In the genomic region with DNA sequence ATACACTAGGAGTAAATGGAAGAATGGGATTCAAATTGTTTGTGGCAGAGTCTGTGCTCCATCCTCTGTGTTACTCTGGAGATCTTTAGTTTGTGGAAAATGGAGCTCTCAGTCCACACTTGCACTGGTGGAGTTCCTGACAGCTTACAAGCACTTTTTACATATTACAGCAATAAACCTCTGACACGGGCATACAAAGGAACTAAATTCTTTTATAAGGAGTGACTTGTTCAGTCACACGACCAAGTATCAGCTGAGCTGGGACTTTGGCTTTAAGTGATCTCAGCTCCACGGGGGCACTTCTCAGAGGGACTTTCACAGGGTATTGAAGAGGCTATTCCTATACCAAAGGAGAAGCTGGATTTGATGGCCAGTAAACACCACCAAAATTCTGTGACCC, we compare ENCODE assay signal across 16 cellular contexts.
DNase-seq lines count a peak whose midpoint lies in the region; ATAC-seq, FAIRE-seq and TF ChIP-seq lines count a peak whose summit lies in the region.
"Had no signal": no experiment of that assay in that cellular context is flagged by ENCODE, and none has a peak within 500 bp of the region (broad histone marks: within the 10 kb centered on the region; RNA-seq: fewer than 3 reads in every experiment).

No MANE protein-coding gene starts in this region.

- POLR2A ChIA-PET in Panc1 (lab: Charles Lee): interaction anchor here (0.6 kb wide), 1 partner anchor 120 kb away, joined by 4 read pairs; no protein-coding TSS in a partner anchor

- TF ChIP-seq CTCF in Panc1 (IDR thresholded peaks at IDR 0.05) (no peak), hepatocyte (IDR thresholded peaks at IDR 0.05; ENCODE audit: poor library complexity) (no peak), retinal pigment epithelial cell (conservative IDR thresholded peaks at IDR 0.05; ENCODE audit: low read depth, low read length) (no peak), breast epithelium (IDR thresholded peaks at IDR 0.05) (no peak)

- H3K4me1 ChIP-seq in Panc1 (ENCODE audit: control insufficient read depth, insufficient read depth, low read length) (no peaks in the 10 kb centered on the region), hepatocyte (ENCODE audit: insufficient read depth) (peaks cover 13% of the 10 kb centered on the region), breast epithelium (no peaks in the 10 kb centered on the region)
- H3K4me1 ChIP-seq: testis had no signal

- peak; percentile 48; the same call in 1 of the 2 replicates for ATAC-seq in Panc1
- no peak for ATAC-seq in activated naive CD4-positive, alpha-beta T cell treated with anti-CD3 and anti-CD28 coated beads, Interleukin-2, amount 50 U/mL, for 72 hours
- ATAC-seq: left lobe of liver had no signal

- H3K9me2 ChIP-seq in hepatocyte (replicated peaks; ENCODE audit: insufficient read depth): no peaks in the 10 kb centered on the region

- DNase-seq in DMS53 (lab: John Stamatoyannopoulos, UW) (peak; percentile 57), DMS53 treated with DMSO at 0.1 percent for 48 hours (lab: John Stamatoyannopoulos, UW; ENCODE audit: unreplicated experiment) (no peak), Panc1 (ENCODE audit: low read depth, low spot score) (no peak), hepatocyte (ENCODE audit: low spot score) (peak; percentile 67), retinal pigment epithelial cell (ENCODE audit: low read depth) (peak; percentile 41), breast epithelium (ENCODE audit: low spot score in 2 of 2) (no peak), GM12891 (ENCODE audit: insufficient read length, low spot score) (no peak)
- DNase-seq in activated naive CD4-positive, alpha-beta T cell treated with anti-CD3 and anti-CD28 coated beads, Interleukin-2, amount 50 U/mL, for 72 hours (ENCODE audit: low spot score in 2 of 2): no peak
- DNase-seq: 8988T; activated CD4-positive, alpha-beta T cell treated with anti-CD3 and anti-CD28 coated beads for 4 hours; activated naive CD4-positive, alpha-beta T cell treated with Interleukin-2 at 50 U/mL for 16 hours; effector CD4-positive, alpha-beta T cell; stimulated activated CD4-positive, alpha-beta T cell treated with anti-CD3 and anti-CD28 coated beads, Interleukin-2, amount 100 ng/mL, for 24 hours; testis had no signal

- H3K4me3 ChIP-seq in Panc1 (ENCODE audit: low read depth in 2 of 2, low read length in 2 of 2) (no peak overlapping the region), hepatocyte (no peak overlapping the region), retinal pigment epithelial cell (ENCODE audit: low read length) (no peak overlapping the region), breast epithelium (no peak overlapping the region)
- H3K4me3 ChIP-seq: testis had no signal

- H3K36me3 ChIP-seq in Panc1 (ENCODE audit: control insufficient read depth, insufficient read depth, low read length) (no peaks in the 10 kb centered on the region), hepatocyte (replicated peaks; ENCODE audit: insufficient read depth, low read depth) (no peaks in the 10 kb centered on the region), breast epithelium (no peaks in the 10 kb centered on the region)

- no peaks in the 10 kb centered on the region for H3K79me2 ChIP-seq in hepatocyte

- H3K27ac ChIP-seq in Panc1 (ENCODE audit: low read length) (peak overlapping the region; percentile 13; the same call in 1 of the 2 replicates), hepatocyte (peak overlapping the region; percentile 90), breast epithelium (no peak overlapping the region)
- H3K27ac ChIP-seq: C4-2B, testis had no signal

- H3K36me3 Mint-ChIP-seq in activated naive CD4-positive, alpha-beta T cell treated with anti-CD3 and anti-CD28 coated beads, Interleukin-2, amount 50 U/mL, for 72 hours: no peaks in the 10 kb centered on the region

- in situ Hi-C loops in Panc1 (cut with HindIII; ENCODE audit: low pct_unique_long_range_greater_than_20kb, low sequenced_read_pairs): no loop called here

- peaks cover 0 to 3% of the 10 kb centered on the region in 2 donors for H3K9me3 Mint-ChIP-seq in activated naive CD4-positive, alpha-beta T cell treated with anti-CD3 and anti-CD28 coated beads, Interleukin-2, amount 50 U/mL, for 72 hours

- H3K9me3 ChIP-seq in Panc1 (ENCODE audit: control insufficient read depth, insufficient read depth, low read depth, low read length): no peaks in the 10 kb centered on the region
- H3K9me3 ChIP-seq in hepatocyte (ENCODE audit: low read depth): no peaks in the 10 kb centered on the region
- no peaks in the 10 kb centered on the region for H3K9me3 ChIP-seq in breast epithelium
- H3K9me3 ChIP-seq: testis had no signal

- intact Hi-C loops in Panc1 (cut with micrococcal nuclease; ENCODE audit: unreplicated experiment) (no loop called here), breast epithelium (cut with DNase I; ENCODE audit: low total_unique reads) (no loop called here)

- CTCF ChIA-PET in Panc1 (lab: Charles Lee): no interaction called here

- TF ChIP-seq POLR2A in breast epithelium (IDR thresholded peaks at IDR 0.05) (no peak), GM12891 (IDR thresholded peaks at IDR 0.05; ENCODE audit: low read depth, low read length) (no peak)

- WGBS in hepatocyte (ENCODE audit: low lambda C conversion rate, missing lambda C conversion rate): 43% methylated on average over 3 of the region's 3 CpGs

- no peak overlapping the region for H3K27ac Mint-ChIP-seq in activated naive CD4-positive, alpha-beta T cell treated with anti-CD3 and anti-CD28 coated beads, Interleukin-2, amount 50 U/mL, for 72 hours

- FAIRE-seq in GM12891 (lab: Jason Lieb, UNC): no peak

- H2AFZ ChIP-seq in hepatocyte: peak overlapping the region; percentile 2

- H4K20me1 ChIP-seq in hepatocyte (ENCODE audit: insufficient read depth, poor library complexity, severe bottlenecking): no peaks in the 10 kb centered on the region

- peak overlapping the region; percentile 61 for H3K4me2 ChIP-seq in hepatocyte

- no TSS peak for BruUV-seq in Panc1 (replicated peaks; lab: Mats Ljungman, UMichigan)

- H3K27me3 ChIP-seq in Panc1 (ENCODE audit: control insufficient read depth, insufficient read depth, low read length) (no peaks in the 10 kb centered on the region), hepatocyte (no peaks in the 10 kb centered on the region), breast epithelium (no peaks in the 10 kb centered on the region)
- H3K27me3 ChIP-seq: testis had no signal

TF ChIP-seq in GM12891, 5 proteins besides CTCF, POLR2A, EP300 and RAD21:
- TF ChIP-seq POLR2AphosphoS5 (IDR thresholded peaks at IDR 0.05; ENCODE audit: low read depth, low read length): no peak
- no peak for TF ChIP-seq SPI1 (IDR thresholded peaks at IDR 0.05; ENCODE audit: low read depth, low read length)
- TF ChIP-seq TAF1 (IDR thresholded peaks at IDR 0.05; ENCODE audit: low read depth, low read length): no peak
- TF ChIP-seq POU2F2 (IDR thresholded peaks at IDR 0.05; ENCODE audit: low read depth, low read length): no peak
- no peak for TF ChIP-seq PAX5 (IDR thresholded peaks at IDR 0.05; ENCODE audit: insufficient read depth, low read length, severe bottlenecking)

Comparison
In these comparisons a context has a peak if more than half of its experiments do, and no peak if none do; other contexts are left out.
1. DNase-seq: peak in DMS53 (single experiment), hepatocyte (single experiment) and retinal pigment epithelial cell (single experiment); none in DMS53 treated with DMSO at 0.1 percent for 48 hours (single experiment), Panc1 (single experiment), breast epithelium (0 of 2), activated naive CD4-positive, alpha-beta T cell treated with anti-CD3 and anti-CD28 coated beads, Interleukin-2, amount 50 U/mL, for 72 hours (0 of 2) and GM12891 (single experiment).
2. H3K27ac ChIP-seq: peak in Panc1 (single experiment) and hepatocyte (single experiment); none in breast epithelium (0 of 2).